In genomic region chr19:38417146-38417543, GRCh38 we compare ENCODE assay signal across 9 cellular contexts. TPM values are rescaled to one million over a fixed set of nuclear protein-coding genes. Genes with fewer than 3 reads are reported as not detected.
DNase-seq lines count a peak whose midpoint lies in the region; ATAC-seq and TF ChIP-seq lines count a peak whose summit lies in the region.
"Had no signal": no experiment of that assay in that cellular context is flagged by ENCODE, and none has a peak within 500 bp of the region (broad histone marks: within the 10 kb centered on the region; RNA-seq: fewer than 3 reads in every experiment).

No MANE protein-coding gene starts in this region.

- H3K27me3 Mint-ChIP-seq in activated T-cell treated with anti-CD3 and anti-CD28 coated beads, Interleukin-2, amount 50 U/mL, for 72 hours (ENCODE audit: low read depth): no peaks in the 10 kb centered on the region
- no peaks in the 10 kb centered on the region for H3K27me3 Mint-ChIP-seq in activated B cell treated with CpG ODN at 0.5 μM for 24 hours
- peaks cover 9% of the 10 kb centered on the region for H3K27me3 Mint-ChIP-seq in endothelial cell (ENCODE audit: unreplicated experiment)
- no peaks in the 10 kb centered on the region for H3K27me3 Mint-ChIP-seq in stimulated activated memory B cell treated with anti-CD40 and anti-IgM and Interleukin-4, amounts not matched to agents 10 μg/mL and 1 μg/mL and 100 μg/mL, for 72 hours

- intact Hi-C loops in activated B cell treated with CpG ODN at 0.5 μM for 24 hours (cut with micrococcal nuclease): loop anchor here (1.0 to 5.0 kb wide), 3 partner anchors 9 to 90 kb away; partner anchors contain the start of genes FAM98C and RASGRP4

- CTCF ChIA-PET in activated B cell treated with CpG ODN at 0.5 μM for 24 hours (lab: Charles Lee): no interaction called here

- peak overlapping the region; percentile 6 for H3K27ac Mint-ChIP-seq in activated T-cell treated with anti-CD3 and anti-CD28 coated beads, Interleukin-2, amount 50 U/mL, for 72 hours
- H3K27ac Mint-ChIP-seq in activated B cell treated with CpG ODN at 0.5 μM for 24 hours: peak overlapping the region; percentile 78
- H3K27ac Mint-ChIP-seq in endothelial cell (ENCODE audit: unreplicated experiment): no peak overlapping the region
- H3K27ac Mint-ChIP-seq in stimulated activated memory B cell treated with anti-CD40 and anti-IgM and Interleukin-4, amounts not matched to agents 10 μg/mL and 1 μg/mL and 100 μg/mL, for 72 hours: peak overlapping the region; percentile 67

- POLR2A ChIA-PET in activated B cell treated with CpG ODN at 0.5 μM for 24 hours (lab: Charles Lee): interaction anchor here (0.8 to 1.4 kb wide), 3 partner anchors 9 to 22 kb away, joined by 3 to 5 read pairs (median 3); partner anchors contain the start of gene RASGRP4

- peak overlapping the region; percentile 82 to 86 for H3K4me3 Mint-ChIP-seq in activated T-cell treated with anti-CD3 and anti-CD28 coated beads, Interleukin-2, amount 50 U/mL, for 72 hours
- H3K4me3 Mint-ChIP-seq in activated B cell treated with CpG ODN at 0.5 μM for 24 hours (peak overlapping the region; percentile 84), endothelial cell (ENCODE audit: unreplicated experiment) (peak overlapping the region; percentile 82)
- H3K4me3 Mint-ChIP-seq in stimulated activated memory B cell treated with anti-CD40 and anti-IgM and Interleukin-4, amounts not matched to agents 10 μg/mL and 1 μg/mL and 100 μg/mL, for 72 hours: peak overlapping the region; percentile 76

- TF ChIP-seq CTCF in activated B cell treated with CpG ODN at 0.5 μM for 24 hours (IDR thresholded peaks at IDR 0.05): no peak
- TF ChIP-seq CTCF in endothelial cell (IDR thresholded peaks at IDR 0.05; ENCODE audit: unreplicated experiment): no peak

- no peaks in the 10 kb centered on the region for H3K9me3 Mint-ChIP-seq in activated T-cell treated with anti-CD3 and anti-CD28 coated beads, Interleukin-2, amount 50 U/mL, for 72 hours
- H3K9me3 Mint-ChIP-seq in activated B cell treated with CpG ODN at 0.5 μM for 24 hours: no peaks in the 10 kb centered on the region
- no peaks in the 10 kb centered on the region for H3K9me3 Mint-ChIP-seq in endothelial cell (ENCODE audit: unreplicated experiment)
- H3K9me3 Mint-ChIP-seq in stimulated activated memory B cell treated with anti-CD40 and anti-IgM and Interleukin-4, amounts not matched to agents 10 μg/mL and 1 μg/mL and 100 μg/mL, for 72 hours: no peaks in the 10 kb centered on the region

- H3K4me1 Mint-ChIP-seq in activated T-cell treated with anti-CD3 and anti-CD28 coated beads, Interleukin-2, amount 50 U/mL, for 72 hours (ENCODE audit: low read depth): peaks cover 24% of the 10 kb centered on the region
- H3K4me1 Mint-ChIP-seq in activated B cell treated with CpG ODN at 0.5 μM for 24 hours (peaks cover 26% of the 10 kb centered on the region), endothelial cell (ENCODE audit: unreplicated experiment) (peaks cover 12% of the 10 kb centered on the region)
- peaks cover 26% of the 10 kb centered on the region for H3K4me1 Mint-ChIP-seq in stimulated activated memory B cell treated with anti-CD40 and anti-IgM and Interleukin-4, amounts not matched to agents 10 μg/mL and 1 μg/mL and 100 μg/mL, for 72 hours

- no peak for DNase-seq in activated T-cell treated with anti-CD3 and anti-CD28 coated beads, Interleukin-2, amount 50 U/mL, for 72 hours
- DNase-seq in activated T-cell treated with anti-CD3 and anti-CD28 coated beads, Interleukin-2, amount 50 U/mL, for 1 hour: no peak
- DNase-seq in activated B cell treated with CpG ODN at 0.5 μM for 24 hours: no peak
- no peak for DNase-seq in endothelial cell (ENCODE audit: low spot score)
- no peak for DNase-seq in NCI-H128 (lab: John Stamatoyannopoulos, UW; ENCODE audit: unreplicated experiment)
- DNase-seq in NCI-H187 treated with DMSO at 0.1 percent for 48 hours (lab: John Stamatoyannopoulos, UW): no peak
- DNase-seq: NCI-H2107 had no signal

- ATAC-seq in activated T-cell treated with anti-CD3 and anti-CD28 coated beads, Interleukin-2, amount 50 U/mL, for 72 hours (replicated peaks in 1 of 2): no peak
- ATAC-seq in activated B cell treated with CpG ODN at 0.5 μM for 24 hours (ENCODE audit: low read depth) (no peak), HG02981 (IDR thresholded peaks at IDR 0.05; ENCODE audit: unreplicated experiment) (no peak)
- no peak for ATAC-seq in stimulated activated memory B cell treated with anti-CD40 and anti-IgM and Interleukin-4, amounts not matched to agents 10 μg/mL and 1 μg/mL and 100 μg/mL, for 72 hours

- H3K36me3 Mint-ChIP-seq in activated T-cell treated with anti-CD3 and anti-CD28 coated beads, Interleukin-2, amount 50 U/mL, for 72 hours (ENCODE audit: insufficient read depth in 2 of 2): no peaks in the 10 kb centered on the region
- H3K36me3 Mint-ChIP-seq in activated B cell treated with CpG ODN at 0.5 μM for 24 hours (ENCODE audit: low read depth) (no peaks in the 10 kb centered on the region), endothelial cell (ENCODE audit: low read depth, unreplicated experiment) (peaks cover 8% of the 10 kb centered on the region)
- H3K36me3 Mint-ChIP-seq in stimulated activated memory B cell treated with anti-CD40 and anti-IgM and Interleukin-4, amounts not matched to agents 10 μg/mL and 1 μg/mL and 100 μg/mL, for 72 hours: no peaks in the 10 kb centered on the region

RNA-seq across cellular contexts. Expression of gene RASGRP4, which starts 8.9 kb away (rescaled TPM):
- total RNA-seq in activated T-cell treated with anti-CD3 and anti-CD28 coated beads, Interleukin-2, amount 50 U/mL, for 72 hours: 10 to 100 TPM; 10.1 to 11.3 TPM
- total RNA-seq in activated B cell treated with CpG ODN at 0.5 μM for 24 hours (3.2 and 3.6 TPM in 2 replicates), endothelial cell (ENCODE audit: unreplicated experiment) (8.1 TPM)

RNA-seq across cellular contexts. Expression of gene FAM98C, which starts 14.3 kb away (rescaled TPM):
- 10 to 100 TPM; 41.0 to 45.1 TPM for total RNA-seq in activated T-cell treated with anti-CD3 and anti-CD28 coated beads, Interleukin-2, amount 50 U/mL, for 72 hours
- 38.3 and 40.0 TPM in 2 replicates for total RNA-seq in activated B cell treated with CpG ODN at 0.5 μM for 24 hours
- total RNA-seq in endothelial cell (ENCODE audit: unreplicated experiment): 10.6 TPM

RNA-seq across cellular contexts. Expression of gene RYR1, which starts 16.3 kb away (rescaled TPM):
- 1 to 10 TPM; 3.3 to 5.3 TPM for total RNA-seq in activated T-cell treated with anti-CD3 and anti-CD28 coated beads, Interleukin-2, amount 50 U/mL, for 72 hours
- total RNA-seq in activated B cell treated with CpG ODN at 0.5 μM for 24 hours (4.1 and 5.1 TPM in 2 replicates), endothelial cell (ENCODE audit: unreplicated experiment) (1.3 TPM)

RNA-seq across cellular contexts. Expression of gene SPRED3, which starts 28.6 kb away (rescaled TPM):
- total RNA-seq in activated T-cell treated with anti-CD3 and anti-CD28 coated beads, Interleukin-2, amount 50 U/mL, for 72 hours: 1 to 10 TPM; 1.7 to 4.2 TPM
- total RNA-seq in activated B cell treated with CpG ODN at 0.5 μM for 24 hours (0.44 and 2.4 TPM in 2 replicates), endothelial cell (ENCODE audit: unreplicated experiment) (3.2 TPM)

RNA-seq across cellular contexts. Expression of gene GGN, which starts 29.3 kb away (rescaled TPM):
- 1 to 10 TPM in 1 of 2 donors, under 1 TPM in 1; 0.43 to 1.4 TPM for total RNA-seq in activated T-cell treated with anti-CD3 and anti-CD28 coated beads, Interleukin-2, amount 50 U/mL, for 72 hours
- total RNA-seq in activated B cell treated with CpG ODN at 0.5 μM for 24 hours: 0.22 and 1.2 TPM in 2 replicates
- 0.74 TPM for total RNA-seq in endothelial cell (ENCODE audit: unreplicated experiment)
